In the genomic region with DNA sequence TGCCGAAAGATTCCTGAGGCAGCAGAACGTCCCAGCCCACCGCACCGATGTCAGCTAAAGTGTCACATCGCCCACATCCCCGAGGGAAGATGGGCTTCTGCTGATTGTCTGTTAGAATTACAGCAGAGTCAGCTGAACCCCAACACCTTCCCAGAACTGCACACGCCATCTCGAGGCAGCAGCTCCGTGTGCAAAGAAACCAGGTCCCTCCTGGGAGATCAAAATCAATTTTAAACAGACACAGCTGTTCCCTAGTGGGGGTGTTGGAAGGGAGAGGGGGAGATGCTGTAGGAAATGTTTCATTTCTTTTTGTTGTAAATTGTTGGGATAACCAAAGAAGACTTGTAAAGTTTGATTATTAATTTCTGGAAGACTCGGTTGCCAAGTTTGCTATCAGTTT, we compare ENCODE assay signal across 20 cellular contexts.
"Had no signal": no experiment of that assay in that cellular context is flagged by ENCODE, and none has a peak within 500 bp of the region (broad histone marks: within the 10 kb centered on the region; RNA-seq: fewer than 3 reads in every experiment).

No MANE protein-coding gene starts in this region.

- H3K4me1 ChIP-seq: SJSA1 had no signal

- H3K4me3 ChIP-seq: MG63, SJSA1 had no signal

- H3K36me3 ChIP-seq: MG63, SJSA1 had no signal

- H3K27ac ChIP-seq: SJSA1 had no signal

- H3K27me3 ChIP-seq: MG63 had no signal

- DNase-seq: Karpas-422, KG1, MG63, NCI-H1092 treated with DMSO at 0.1 percent for 48 hours, NCI-H1436, NCI-H187, NCI-H2029, NCI-H2081 treated with DMSO at 0.1 percent for 48 hours, NCI-H2171, NCI-H226, NCI-H446, NCI-H510A, NCI-H524 treated with DMSO at 0.1 percent for 48 hours, NCI-H69, NCI-H774, Right ventricle myocardium superior, RPMI8226, SIG-M5 had no signal

- H3K9me3 ChIP-seq: MG63, SJSA1 had no signal

- FAIRE-seq: RCC 7860 had no signal
